Comparison of ENCODE assay signal across 25 cellular contexts in genomic region chr2:61785583-61785982, GRCh38.
"Had no signal": no experiment of that assay in that cellular context is flagged by ENCODE, and none has a peak within 500 bp of the region (broad histone marks: within the 10 kb centered on the region; RNA-seq: fewer than 3 reads in every experiment).

No MANE protein-coding gene starts in this region.

- H3K4me1 ChIP-seq: gastrocnemius medialis, left lung, neural progenitor cell, right lobe of liver, suprapubic skin, transverse colon, upper lobe of right lung, uterus had no signal

- H3K4me3 ChIP-seq: gastrocnemius medialis, left lung, neural progenitor cell, right lobe of liver, suprapubic skin, transverse colon, upper lobe of right lung, uterus had no signal

- FAIRE-seq: kidney, small intestine had no signal

- H3K27ac ChIP-seq: epithelial cell of prostate, gastrocnemius medialis, left lung, neural progenitor cell, parathyroid adenoma, right lobe of liver, suprapubic skin, transverse colon, upper lobe of right lung, uterus had no signal

- DNase-seq: effector CD8-positive, alpha-beta T cell; endodermal cell; foreskin fibroblast; gastrocnemius medialis; head of caudate nucleus; kidney; left cardiac atrium; left lung; mesenchymal stem cell; midbrain; naive thymus-derived CD4-positive, alpha-beta T cell; right lobe of liver; small intestine; stimulated activated CD4-positive, alpha-beta T cell treated with anti-CD3 and anti-CD28 coated beads, Interleukin-15, amount 100 ng/mL, for 24 hours; stimulated activated CD4-positive, alpha-beta T cell treated with anti-CD3 and anti-CD28 coated beads, Interleukin-2, amount 100 ng/mL, for 48 hours; stimulated activated naive B cell treated with anti-CD40 and anti-IgM and Interleukin-4, amounts not matched to agents 10 μg/mL and 1 μg/mL and 100 μg/mL, for 72 hours; stimulated activated naive CD8-positive, alpha-beta T cell treated with anti-CD3 and anti-CD28 coated beads, Interleukin-15, amount 100 ng/mL, for 72 hours; transverse colon; upper lobe of right lung; uterus had no signal

- H3K4me2 ChIP-seq: neural progenitor cell had no signal

- H3K9me3 ChIP-seq: gastrocnemius medialis, right lobe of liver, suprapubic skin, transverse colon, upper lobe of right lung, uterus had no signal

- ATAC-seq: esophagus mucosa; gastrocnemius medialis; left cardiac atrium; left lung; naive thymus-derived CD4-positive, alpha-beta T cell; right lobe of liver; stimulated activated naive B cell treated with anti-CD40 and anti-IgM and Interleukin-4, amounts not matched to agents 10 μg/mL and 1 μg/mL and 100 μg/mL, for 72 hours; stimulated activated naive CD8-positive, alpha-beta T cell treated with anti-CD3 and anti-CD28 coated beads, Interleukin-15, amount 100 ng/mL, for 72 hours; upper lobe of right lung had no signal
